Comparison of ENCODE assay signal across 15 cellular contexts in genomic region chr1:40353081-40353480, GRCh38.
"Had no signal": no experiment of that assay in that cellular context is flagged by ENCODE, and none has a peak within 500 bp of the region (broad histone marks: within the 10 kb centered on the region; RNA-seq: fewer than 3 reads in every experiment).

No MANE protein-coding gene starts in this region.

- H3K4me1 Mint-ChIP-seq: activated CD4-positive, alpha-beta T cell treated with anti-CD3 and anti-CD28 coated beads, Interleukin-2, amount 10 ng/mL, durations not matched to agents 7 days and 5 days; neural crest cell had no signal

- H3K4me1 ChIP-seq: esophagus muscularis mucosa had no signal

- DNase-seq: activated CD4-positive, alpha-beta T cell treated with anti-CD3 and anti-CD28 coated beads, Interleukin-2, amount 10 ng/mL, durations not matched to agents 7 days and 5 days; activated CD8-positive, alpha-beta memory T cell treated with anti-CD3 and anti-CD28 coated beads for 24 hours; activated gamma-delta T cell; cerebellar nuclear complex; effector CD8-positive, alpha-beta T cell; left cardiac atrium; mammary epithelial cell; right cardiac atrium; T1000 had no signal

- H3K27ac Mint-ChIP-seq: activated CD4-positive, alpha-beta T cell treated with anti-CD3 and anti-CD28 coated beads, Interleukin-2, amount 10 ng/mL, durations not matched to agents 7 days and 5 days; progenitor cell of endocrine pancreas had no signal

- ATAC-seq: activated CD4-positive, CD25-positive, alpha-beta regulatory T cell treated with anti-CD3 and anti-CD28 coated beads, Interleukin-2, amount 50 U/mL, for 24 hours; activated naive CD4-positive, alpha-beta T cell treated with anti-CD3 and anti-CD28 coated beads, Interleukin-2, amount 50 U/mL, for 72 hours; left cardiac atrium; right cardiac atrium had no signal

- H3K36me3 ChIP-seq: esophagus muscularis mucosa, thoracic aorta had no signal

- H3K4me3 ChIP-seq: esophagus muscularis mucosa, thoracic aorta had no signal

- H3K27me3 Mint-ChIP-seq: activated CD4-positive, alpha-beta T cell treated with anti-CD3 and anti-CD28 coated beads, Interleukin-2, amount 10 ng/mL, durations not matched to agents 7 days and 5 days; progenitor cell of endocrine pancreas had no signal

- H3K27me3 ChIP-seq: esophagus muscularis mucosa had no signal

- H3K27ac ChIP-seq: thoracic aorta had no signal

- H3K4me3 Mint-ChIP-seq: activated CD4-positive, alpha-beta T cell treated with anti-CD3 and anti-CD28 coated beads, Interleukin-2, amount 10 ng/mL, durations not matched to agents 7 days and 5 days; neural crest cell had no signal
